8 cellular contexts compared by ENCODE assay signal in the genomic region with DNA sequence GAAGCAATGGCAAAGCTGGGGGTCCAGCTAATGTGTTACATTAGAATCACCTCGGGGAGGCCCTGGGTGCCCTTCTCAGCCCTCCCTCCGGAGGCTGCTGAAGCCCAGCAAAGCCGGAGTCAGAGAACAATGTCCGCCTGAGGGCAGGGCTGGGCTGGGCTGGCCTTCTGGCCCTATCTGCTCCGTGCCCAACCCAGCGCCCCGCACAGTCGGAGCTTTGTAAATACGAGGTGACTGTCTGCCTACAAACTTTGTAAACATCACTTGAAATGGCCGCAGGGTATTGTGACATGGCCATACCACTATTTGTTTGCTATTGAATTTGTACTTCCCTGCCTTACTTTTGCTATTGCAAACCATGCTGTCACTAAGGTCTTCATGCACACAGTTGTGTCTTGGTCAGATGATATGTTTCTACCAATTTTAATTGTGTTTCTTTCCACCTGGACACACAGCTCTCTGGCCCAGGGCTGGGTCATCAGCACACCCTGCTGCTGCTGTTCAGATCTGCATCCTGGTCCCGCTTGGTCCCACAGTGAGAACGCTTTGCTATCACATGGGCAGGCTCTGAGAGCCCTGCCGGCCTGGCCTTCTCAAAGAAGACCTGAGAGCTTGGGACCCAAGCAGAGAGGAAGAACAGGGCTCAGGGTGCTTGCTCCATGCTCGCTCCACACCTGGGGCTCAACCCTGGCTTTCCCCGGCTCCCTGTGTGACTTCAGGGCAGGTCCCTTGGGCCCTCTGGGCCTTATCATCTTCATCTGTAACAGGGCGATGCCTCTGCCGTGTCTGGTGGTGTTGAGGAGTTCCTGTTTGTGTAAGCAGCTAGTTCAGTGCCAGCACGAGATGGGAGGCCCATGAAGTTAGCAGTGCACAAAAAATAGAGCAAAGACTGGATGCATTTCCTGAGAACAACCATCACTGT. TPM values are rescaled to one million over a fixed set of nuclear protein-coding genes. Genes with fewer than 3 reads are reported as not detected.
DNase-seq lines count a peak whose midpoint lies in the region; ATAC-seq and TF ChIP-seq lines count a peak whose summit lies in the region.

No MANE protein-coding gene starts in this region.

- TF ChIP-seq POLR2A in transverse colon (IDR thresholded peaks at IDR 0.05) (no peak), tibial nerve (IDR thresholded peaks at IDR 0.05) (no peak)

- H3K79me2 ChIP-seq in SK-N-SH (ENCODE audit: insufficient read depth) (peaks cover 3% of the 10 kb centered on the region; the same call in 1 of the 2 replicates), hepatocyte (peaks cover 43% of the 10 kb centered on the region)

- 66% methylated on average over 9 of the region's 18 CpGs for WGBS in SK-N-SH (ENCODE audit: low lambda C conversion rate)
- 51% methylated on average over 18 of the region's 18 CpGs for WGBS in hepatocyte (ENCODE audit: low lambda C conversion rate, missing lambda C conversion rate)
- 61 to 90% methylated on average over 2 to 18 of the region's 18 CpGs for WGBS in transverse colon (ENCODE audit: low coverage in 1 of 2), 2 donors
- WGBS in tibial nerve, 2 donors, result 68% methylated on average over 17 to 18 of the region's 18 CpGs

- no peaks in the 10 kb centered on the region for H3K27me3 Mint-ChIP-seq in activated CD8-positive, alpha-beta T cell treated with anti-CD3 and anti-CD28 coated beads, Interleukin-2, amount 10 ng/mL, durations not matched to agents 7 days and 5 days (ENCODE audit: low read depth)

- H3K9me3 ChIP-seq in SK-N-SH, result no peaks in the 10 kb centered on the region
- no peaks in the 10 kb centered on the region for H3K9me3 ChIP-seq in hepatocyte (ENCODE audit: low read depth)
- no peaks in the 10 kb centered on the region for H3K9me3 ChIP-seq in transverse colon
- no peaks in the 10 kb centered on the region for H3K9me3 ChIP-seq in tibial nerve

- H3K4me3 ChIP-seq in SK-N-SH (ENCODE audit: low read depth in 2 of 2, low read length in 1 of 2) (no peak overlapping the region), hepatocyte (no peak overlapping the region), transverse colon (no peak overlapping the region), tibial nerve (no peak overlapping the region)

- H3K27ac Mint-ChIP-seq in activated CD8-positive, alpha-beta T cell treated with anti-CD3 and anti-CD28 coated beads, Interleukin-2, amount 10 ng/mL, durations not matched to agents 7 days and 5 days, result peak overlapping the region; percentile 96

- ATAC-seq in SK-N-SH treated with all-trans-retinoic acid at 6 μM for 48 hours, result no peak
- ATAC-seq in activated CD8-positive, alpha-beta T cell treated with anti-CD3 and anti-CD28 coated beads, Interleukin-2, amount 10 ng/mL, durations not matched to agents 7 days and 5 days, result peak; percentile 77
- no peak for ATAC-seq in HG02938 (IDR thresholded peaks at IDR 0.05; ENCODE audit: unreplicated experiment)
- ATAC-seq in GM21576 (IDR thresholded peaks at IDR 0.05; ENCODE audit: unreplicated experiment), result no peak

- TF ChIP-seq RAD21 in SK-N-SH (IDR thresholded peaks at IDR 0.05; ENCODE audit: low read length), result no peak

- H2AFZ ChIP-seq in SK-N-SH (ENCODE audit: low read depth), result no peak overlapping the region
- H2AFZ ChIP-seq in hepatocyte, result no peak overlapping the region

- no peak overlapping the region for H3K9ac ChIP-seq in SK-N-SH

- peaks cover 22% of the 10 kb centered on the region for H3K36me3 Mint-ChIP-seq in activated CD8-positive, alpha-beta T cell treated with anti-CD3 and anti-CD28 coated beads, Interleukin-2, amount 10 ng/mL, durations not matched to agents 7 days and 5 days (ENCODE audit: low read depth)

- peaks cover 0 to 19% of the 10 kb centered on the region in 2 experiments; a peak in 1 of 4 replicates for H3K4me1 ChIP-seq in SK-N-SH (ENCODE audit: control insufficient read depth in 1 of 2, insufficient read depth in 2 of 2, low read depth in 1 of 2, low read length in 1 of 2)
- H3K4me1 ChIP-seq in hepatocyte (ENCODE audit: insufficient read depth), result peaks cover 36% of the 10 kb centered on the region
- peaks cover 0 to 26% (median 10%) of the 10 kb centered on the region in 4 donors for H3K4me1 ChIP-seq in transverse colon
- H3K4me1 ChIP-seq in tibial nerve, result peaks cover 0 to 28% (median 16%) of the 10 kb centered on the region in 4 donors

- H4K20me1 ChIP-seq in SK-N-SH (ENCODE audit: insufficient read depth) (no peaks in the 10 kb centered on the region), hepatocyte (ENCODE audit: insufficient read depth, poor library complexity, severe bottlenecking) (no peaks in the 10 kb centered on the region)

- H3F3A ChIP-seq in SK-N-SH (replicated peaks; ENCODE audit: insufficient read depth), result no peaks in the 10 kb centered on the region

- H3K36me3 ChIP-seq in SK-N-SH (replicated peaks in 1 of 2; ENCODE audit: control insufficient read depth in 1 of 2, insufficient read depth in 2 of 2, low read length in 1 of 2), result no peaks in the 10 kb centered on the region
- H3K36me3 ChIP-seq in hepatocyte (replicated peaks; ENCODE audit: insufficient read depth, low read depth), result no peaks in the 10 kb centered on the region
- H3K36me3 ChIP-seq in transverse colon, result no peaks in the 10 kb centered on the region
- peaks cover 0 to 32% (median 0%) of the 10 kb centered on the region in 3 donors for H3K36me3 ChIP-seq in tibial nerve

- POLR2A ChIA-PET in SK-N-SH (lab: Yijun Ruan, JAX), result interaction anchor here (0.6 to 1.4 kb wide), 2 partner anchors 22 kb away, joined by 3 to 6 read pairs; a partner anchor contains a TSS
- POLR2A ChIA-PET in activated CD8-positive, alpha-beta T cell treated with anti-CD3 and anti-CD28 coated beads, Interleukin-2, amount 10 ng/mL, durations not matched to agents 7 days and 5 days (lab: Charles Lee), result interaction anchor here (0.6 to 4.8 kb wide), 9 partner anchors 12 to 97 kb away, joined by 3 to 65 read pairs (median 7); partner anchors contain the start of genes BLOC1S4, MRFAP1 and MRFAP1L1

- H3K4me2 ChIP-seq in SK-N-SH (no peak overlapping the region), hepatocyte (peak overlapping the region; percentile 63)

- H3K27ac ChIP-seq in SK-N-SH (ENCODE audit: low read depth in 2 of 2, low read length in 1 of 2) (no peak overlapping the region; a peak in 1 of 4 replicates), hepatocyte (peak overlapping the region; percentile 93), transverse colon (peak overlapping the region; percentile 8 to 70 (median 55)), tibial nerve (peak overlapping the region in 1 of 4 donors; percentile 56)

- H3K9me2 ChIP-seq in SK-N-SH (no peaks in the 10 kb centered on the region), hepatocyte (replicated peaks; ENCODE audit: insufficient read depth) (no peaks in the 10 kb centered on the region)

- no peaks in the 10 kb centered on the region for H3K9me3 Mint-ChIP-seq in activated CD8-positive, alpha-beta T cell treated with anti-CD3 and anti-CD28 coated beads, Interleukin-2, amount 10 ng/mL, durations not matched to agents 7 days and 5 days (ENCODE audit: insufficient read depth)

- H3K27me3 ChIP-seq in SK-N-SH (ENCODE audit: insufficient read depth) (no peaks in the 10 kb centered on the region), hepatocyte (no peaks in the 10 kb centered on the region), transverse colon (no peaks in the 10 kb centered on the region), tibial nerve (no peaks in the 10 kb centered on the region)

- DNase-seq in SK-N-SH (peak; percentile 11), hepatocyte (ENCODE audit: low spot score) (peak; percentile 76), transverse colon (peak; percentile 71), tibial nerve (ENCODE audit: low spot score in 2 of 2) (no peak)
- peak; percentile 72 for DNase-seq in activated CD8-positive, alpha-beta T cell treated with anti-CD3 and anti-CD28 coated beads, Interleukin-2, amount 10 ng/mL, durations not matched to agents 7 days and 5 days

- TF ChIP-seq CTCF in SK-N-SH (IDR thresholded peaks at IDR 0.05) (no peak), hepatocyte (IDR thresholded peaks at IDR 0.05; ENCODE audit: poor library complexity) (no peak), transverse colon (IDR thresholded peaks at IDR 0.05) (no peak), tibial nerve (IDR thresholded peaks at IDR 0.05) (no peak)

- H3K4me3 Mint-ChIP-seq in activated CD8-positive, alpha-beta T cell treated with anti-CD3 and anti-CD28 coated beads, Interleukin-2, amount 10 ng/mL, durations not matched to agents 7 days and 5 days, result peak overlapping the region; percentile 73

- in situ Hi-C loops in transverse colon (cut with MboI; ENCODE audit: low pct_ligation_motif_present in 1 of 4, low pct_unique_long_range_greater_than_20kb in 1 of 4, low sequenced_read_pairs in 3 of 4), result no loop called here

- CTCF ChIA-PET in SK-N-SH (lab: Yijun Ruan, JAX), result interaction anchor here (1.2 kb wide), 1 partner anchor 8 kb away, joined by 3 read pairs; no protein-coding TSS in a partner anchor
- CTCF ChIA-PET in activated CD8-positive, alpha-beta T cell treated with anti-CD3 and anti-CD28 coated beads, Interleukin-2, amount 10 ng/mL, durations not matched to agents 7 days and 5 days (lab: Charles Lee), result interaction anchor here (0.6 to 4.7 kb wide), 13 partner anchors 9 to 178 kb away, joined by 3 to 82 read pairs (median 4); partner anchors contain the start of genes BLOC1S4, MAN2B2 and MRFAP1L1

- TF ChIP-seq EP300 in SK-N-SH (IDR thresholded peaks at IDR 0.05; ENCODE audit: borderline replicate concordance in 1 of 2, low read depth in 1 of 2, low read length in 1 of 2) (no peak), transverse colon (IDR thresholded peaks at IDR 0.05; ENCODE audit: low read depth) (no peak), tibial nerve (IDR thresholded peaks at IDR 0.05) (no peak)

- peaks cover 88% of the 10 kb centered on the region for H3K4me1 Mint-ChIP-seq in activated CD8-positive, alpha-beta T cell treated with anti-CD3 and anti-CD28 coated beads, Interleukin-2, amount 10 ng/mL, durations not matched to agents 7 days and 5 days (ENCODE audit: low read depth)

- intact Hi-C loops in transverse colon (cut with DNase I; ENCODE audit: low total_unique reads), result no loop called here

RNA-seq across cellular contexts. Expression of gene S100P, which starts 2.2 kb away (rescaled TPM):
- polyA plus RNA-seq in SK-N-SH (2012; rRNA removed), result not detected in 2 replicates
- not detected in 2 replicates for polyA plus RNA-seq in SK-N-SH (2012; cell fraction: cytosol; rRNA removed)
- 0.25 TPM in 1 of 2 replicates, not detected in the other for polyA plus RNA-seq in SK-N-SH (2012; cell fraction: nucleus; rRNA removed)
- 1 to 10 TPM; 8.3 to 8.5 TPM for total RNA-seq in activated CD8-positive, alpha-beta T cell treated with anti-CD3 and anti-CD28 coated beads, Interleukin-2, amount 10 ng/mL, durations not matched to agents 7 days and 5 days
- 9.2 and 36.6 TPM in 2 replicates for total RNA-seq in hepatocyte
- 51.6 and 99.1 TPM in 2 replicates for polyA plus RNA-seq in hepatocyte
- total RNA-seq in transverse colon, result 1 to 10 TPM in 2 of 4 donors, not detected in 2; 7.5 to 7.8 TPM
- total RNA-seq in tibial nerve, result not detected

RNA-seq across cellular contexts. Expression of gene MRFAP1L1, which starts 13.7 kb away (rescaled TPM):
- polyA plus RNA-seq in SK-N-SH (2012; rRNA removed), result 60.3 and 64.1 TPM in 2 replicates
- 76.3 and 97.1 TPM in 2 replicates for polyA plus RNA-seq in SK-N-SH (2012; cell fraction: cytosol; rRNA removed)
- 29.8 and 34.5 TPM in 2 replicates for polyA plus RNA-seq in SK-N-SH (2012; cell fraction: nucleus; rRNA removed)
- 10 to 100 TPM; 65.5 to 67.4 TPM for total RNA-seq in activated CD8-positive, alpha-beta T cell treated with anti-CD3 and anti-CD28 coated beads, Interleukin-2, amount 10 ng/mL, durations not matched to agents 7 days and 5 days
- total RNA-seq in hepatocyte, result 84.9 and 86.4 TPM in 2 replicates
- 55.1 and 60.8 TPM in 2 replicates for polyA plus RNA-seq in hepatocyte
- total RNA-seq in transverse colon, result 10 to 100 TPM; 18.3 to 51.0 (median 30.3) TPM
- total RNA-seq in tibial nerve, result 10 to 100 TPM; 51.6 to 76.6 (median 59.6) TPM

RNA-seq across cellular contexts. Expression of gene BLOC1S4, which starts 20.1 kb away (rescaled TPM):
- polyA plus RNA-seq in SK-N-SH (2012; rRNA removed) (21.9 and 22.1 TPM in 2 replicates), hepatocyte (50.1 and 60.0 TPM in 2 replicates)
- 19.1 and 23.7 TPM in 2 replicates for polyA plus RNA-seq in SK-N-SH (2012; cell fraction: cytosol; rRNA removed)
- 11.5 and 13.3 TPM in 2 replicates for polyA plus RNA-seq in SK-N-SH (2012; cell fraction: nucleus; rRNA removed)
- 10 to 100 TPM; 19.6 to 21.5 TPM for total RNA-seq in activated CD8-positive, alpha-beta T cell treated with anti-CD3 and anti-CD28 coated beads, Interleukin-2, amount 10 ng/mL, durations not matched to agents 7 days and 5 days
- total RNA-seq in hepatocyte (29.4 and 33.3 TPM in 2 replicates), transverse colon (10 to 100 TPM in 3 of 4 donors, under 1 TPM in 1; 1.00 to 18.8 (median 12.4) TPM), tibial nerve (10 to 100 TPM; 18.0 to 32.8 (median 28.3) TPM)

RNA-seq across cellular contexts. Expression of gene MRFAP1, which starts 55.4 kb away (rescaled TPM):
- polyA plus RNA-seq in SK-N-SH (2012; rRNA removed), result 247 and 416 TPM in 2 replicates
- polyA plus RNA-seq in SK-N-SH (2012; cell fraction: cytosol; rRNA removed), result 294 and 306 TPM in 2 replicates
- polyA plus RNA-seq in SK-N-SH (2012; cell fraction: nucleus; rRNA removed), result 166 and 232 TPM in 2 replicates
- 100 to 1,000 TPM; 105 TPM for total RNA-seq in activated CD8-positive, alpha-beta T cell treated with anti-CD3 and anti-CD28 coated beads, Interleukin-2, amount 10 ng/mL, durations not matched to agents 7 days and 5 days
- 221 and 238 TPM in 2 replicates for total RNA-seq in hepatocyte
- 225 and 256 TPM in 2 replicates for polyA plus RNA-seq in hepatocyte
- 100 to 1,000 TPM in 3 of 4 donors, 10 to 100 TPM in 1; 96.3 to 229 (median 125) TPM for total RNA-seq in transverse colon
- total RNA-seq in tibial nerve, result 100 to 1,000 TPM; 176 to 300 (median 202) TPM

Comparison
In these comparisons a context has a peak if more than half of its experiments do, and no peak if none do; other contexts are left out.
1. DNase-seq: peak in SK-N-SH (single experiment), activated CD8-positive, alpha-beta T cell treated with anti-CD3 and anti-CD28 coated beads, Interleukin-2, amount 10 ng/mL, durations not matched to agents 7 days and 5 days (single experiment), hepatocyte (single experiment) and transverse colon (single experiment); none in tibial nerve (0 of 2).
2. H3K27ac ChIP-seq: peak in hepatocyte (single experiment) and transverse colon (4 of 4); none in SK-N-SH (0 of 2).